Comparison of ENCODE assay signal across 29 cellular contexts in genomic region chr2:127893494-127893893, GRCh38. TPM values are rescaled to one million over a fixed set of nuclear protein-coding genes. Genes with fewer than 3 reads are reported as not detected.
DNase-seq lines count a peak whose midpoint lies in the region; ATAC-seq and TF ChIP-seq lines count a peak whose summit lies in the region.
"Had no signal": no experiment of that assay in that cellular context is flagged by ENCODE, and none has a peak within 500 bp of the region (broad histone marks: within the 10 kb centered on the region; RNA-seq: fewer than 3 reads in every experiment).

No MANE protein-coding gene starts in this region.

- peak overlapping the region; percentile 98 for H2AFZ ChIP-seq in OCI-LY3 (ENCODE audit: low read depth, low read length)

- H4K20me1 ChIP-seq in BLaER1 treated with 17β-estradiol and CSF1 and Interleukin-3, amounts not matched to agents 10 nM and 100 nM, result no peaks in the 10 kb centered on the region
- H4K20me1 ChIP-seq in OCI-LY3 (ENCODE audit: insufficient read depth, low read length), result no peaks in the 10 kb centered on the region

- no peak overlapping the region for H3K4me3 Mint-ChIP-seq in nephron
- no peak overlapping the region for H3K4me3 Mint-ChIP-seq in activated CD4-positive, alpha-beta memory T cell treated with anti-CD3 and anti-CD28 coated beads for 36 hours
- H3K4me3 Mint-ChIP-seq: activated naive CD8-positive, alpha-beta T cell treated with anti-CD3 and anti-CD28 coated beads, Interleukin-2, amount 10 ng/mL, durations not matched to agents 7 days and 5 days; activated T-cell treated with anti-CD3 and anti-CD28 coated beads, Interleukin-2, amount 50 U/mL, for 24 hours; central memory CD8-positive, alpha-beta T cell; dendritic cell treated with granulocyte-macrophage colony-stimulating factor and Interleukin-4, amounts not matched to agents 40 ng/mL and 50 ng/mL, for 4 days; stimulated activated naive B cell treated with anti-CD40 and anti-IgM and Interleukin-4, amounts not matched to agents 10 μg/mL and 1 μg/mL and 100 μg/mL, for 72 hours; T-helper 1 cell treated with Interleukin-12 subunit alpha and Interleukin-12 subunit beta and Interleukin-4 antibody, amounts not matched to agents 30 μg/mL and 1 μg/mL, for 36 hours had no signal

- peaks cover 12 to 46% (median 29%) of the 10 kb centered on the region in 10 experiments for H3K4me1 ChIP-seq in BLaER1 treated with 17β-estradiol and CSF1 and Interleukin-3, amounts not matched to agents 10 nM and 100 nM
- peaks cover 25% of the 10 kb centered on the region for H3K4me1 ChIP-seq in OCI-LY3 (ENCODE audit: low read length)
- H3K4me1 ChIP-seq: gastrocnemius medialis, HAP-1 had no signal

- no peak overlapping the region; a peak in 2 of 22 replicates for H3K9ac ChIP-seq in BLaER1 treated with 17β-estradiol and CSF1 and Interleukin-3, amounts not matched to agents 10 nM and 100 nM
- peak overlapping the region; percentile 52 for H3K9ac ChIP-seq in OCI-LY3 (ENCODE audit: low read length)
- H3K9ac ChIP-seq: KMS-11 had no signal

- no peaks in the 10 kb centered on the region for H3K79me2 ChIP-seq in OCI-LY3 (ENCODE audit: low read length)

- H3K4me1 Mint-ChIP-seq in nephron, result peaks cover 17% of the 10 kb centered on the region
- H3K4me1 Mint-ChIP-seq in activated CD4-positive, alpha-beta memory T cell treated with anti-CD3 and anti-CD28 coated beads for 36 hours (ENCODE audit: low read depth), result no peaks in the 10 kb centered on the region

- no peaks in the 10 kb centered on the region for H3K36me3 ChIP-seq in BLaER1 treated with 17β-estradiol and CSF1 and Interleukin-3, amounts not matched to agents 10 nM and 100 nM
- no peaks in the 10 kb centered on the region for H3K36me3 ChIP-seq in OCI-LY3 (replicated peaks; ENCODE audit: low read depth, low read length)
- H3K36me3 ChIP-seq: gastrocnemius medialis, HAP-1 had no signal

- no peak overlapping the region for H3K4me3 ChIP-seq in BLaER1 treated with 17β-estradiol and CSF1 and Interleukin-3, amounts not matched to agents 10 nM and 100 nM
- peak overlapping the region; percentile 68 for H3K4me3 ChIP-seq in OCI-LY3 (ENCODE audit: low read length)
- H3K4me3 ChIP-seq: gastrocnemius medialis, HAP-1 had no signal

- peak overlapping the region in 2 of 3 experiments; percentile 28 to 49 for H3K27ac Mint-ChIP-seq in nephron
- H3K27ac Mint-ChIP-seq in activated CD4-positive, alpha-beta memory T cell treated with anti-CD3 and anti-CD28 coated beads for 36 hours, result no peak overlapping the region
- H3K27ac Mint-ChIP-seq: activated naive CD8-positive, alpha-beta T cell treated with anti-CD3 and anti-CD28 coated beads, Interleukin-2, amount 10 ng/mL, durations not matched to agents 7 days and 5 days; activated T-cell treated with anti-CD3 and anti-CD28 coated beads, Interleukin-2, amount 50 U/mL, for 24 hours; dendritic cell treated with granulocyte-macrophage colony-stimulating factor and Interleukin-4, amounts not matched to agents 40 ng/mL and 50 ng/mL, for 4 days; stimulated activated naive B cell treated with anti-CD40 and anti-IgM and Interleukin-4, amounts not matched to agents 10 μg/mL and 1 μg/mL and 100 μg/mL, for 72 hours; T-helper 1 cell treated with Interleukin-12 subunit alpha and Interleukin-12 subunit beta and Interleukin-4 antibody, amounts not matched to agents 30 μg/mL and 1 μg/mL, for 36 hours had no signal

- in situ Hi-C loops in GM13977 (cut with MboI; ENCODE audit: low pct_unique_long_range_greater_than_20kb, low sequenced_read_pairs, unreplicated experiment), result no loop called here

- no peaks in the 10 kb centered on the region for H3K27me3 Mint-ChIP-seq in nephron (ENCODE audit: low read depth)
- peaks cover 2% of the 10 kb centered on the region for H3K27me3 Mint-ChIP-seq in activated CD4-positive, alpha-beta memory T cell treated with anti-CD3 and anti-CD28 coated beads for 36 hours
- H3K27me3 Mint-ChIP-seq: activated naive CD8-positive, alpha-beta T cell treated with anti-CD3 and anti-CD28 coated beads, Interleukin-2, amount 10 ng/mL, durations not matched to agents 7 days and 5 days; activated T-cell treated with anti-CD3 and anti-CD28 coated beads, Interleukin-2, amount 50 U/mL, for 24 hours; central memory CD8-positive, alpha-beta T cell; stimulated activated naive B cell treated with anti-CD40 and anti-IgM and Interleukin-4, amounts not matched to agents 10 μg/mL and 1 μg/mL and 100 μg/mL, for 72 hours had no signal

- H3K27me3 ChIP-seq in BLaER1 treated with 17β-estradiol and CSF1 and Interleukin-3, amounts not matched to agents 10 nM and 100 nM, result no peaks in the 10 kb centered on the region
- H3K27me3 ChIP-seq in OCI-LY3 (ENCODE audit: low read depth, low read length), result no peaks in the 10 kb centered on the region
- H3K27me3 ChIP-seq: gastrocnemius medialis had no signal

- intact Hi-C loops in left ventricle myocardium superior (cut with micrococcal nuclease), result no loop called here
- intact Hi-C loops in activated CD4-positive, alpha-beta memory T cell treated with anti-CD3 and anti-CD28 coated beads for 36 hours (cut with micrococcal nuclease), result no loop called here

- peaks cover 0 to 4% (median 0%) of the 10 kb centered on the region in 11 experiments; a peak in 1 of 22 replicates for H3K9me3 ChIP-seq in BLaER1 treated with 17β-estradiol and CSF1 and Interleukin-3, amounts not matched to agents 10 nM and 100 nM (replicated peaks in 1 of 11)
- H3K9me3 ChIP-seq in OCI-LY3 (ENCODE audit: insufficient read depth, low read length), result no peaks in the 10 kb centered on the region
- H3K9me3 ChIP-seq: gastrocnemius medialis had no signal

- no peak overlapping the region for H3K27ac ChIP-seq in BLaER1 treated with 17β-estradiol and CSF1 and Interleukin-3, amounts not matched to agents 10 nM and 100 nM
- H3K27ac ChIP-seq in OCI-LY3 (ENCODE audit: low read length), result peak overlapping the region; percentile 90
- H3K27ac ChIP-seq: gastrocnemius medialis, KMS-11 had no signal

- POLR2A ChIA-PET in activated CD4-positive, alpha-beta memory T cell treated with anti-CD3 and anti-CD28 coated beads for 36 hours (lab: Charles Lee), result no interaction called here

- peak overlapping the region in 9 of 11 experiments; percentile 0 to 60 (median 40); a peak in 15 of 22 replicates for H3K4me2 ChIP-seq in BLaER1 treated with 17β-estradiol and CSF1 and Interleukin-3, amounts not matched to agents 10 nM and 100 nM
- peak overlapping the region; percentile 91 for H3K4me2 ChIP-seq in OCI-LY3 (ENCODE audit: low read length)
- H3K4me2 ChIP-seq: KMS-11 had no signal

- peak; percentile 41 for ATAC-seq in left ventricle myocardium superior
- no peak for ATAC-seq in GM18519 (IDR thresholded peaks at IDR 0.05; ENCODE audit: low FRiP score, unreplicated experiment)
- ATAC-seq in GM21423 (IDR thresholded peaks at IDR 0.05; ENCODE audit: unreplicated experiment), result no peak
- ATAC-seq: stimulated activated naive B cell treated with anti-CD40 and anti-IgM and Interleukin-4, amounts not matched to agents 10 μg/mL and 1 μg/mL and 100 μg/mL, for 72 hours had no signal

- CTCF ChIA-PET in activated CD4-positive, alpha-beta memory T cell treated with anti-CD3 and anti-CD28 coated beads for 36 hours (lab: Charles Lee), result no interaction called here

- TF ChIP-seq CTCF in OCI-LY3 (IDR thresholded peaks at IDR 0.05; ENCODE audit: low read depth, low read length) (no peak), nephron (IDR thresholded peaks at IDR 0.05; ENCODE audit: unreplicated experiment in 3 of 3) (no peak), GM13977 (IDR thresholded peaks at IDR 0.05; ENCODE audit: extremely low read depth, insufficient read depth, missing control alignments) (no peak)

- no peak for DNase-seq in left ventricle myocardium superior
- no peak for DNase-seq in activated CD4-positive, alpha-beta memory T cell treated with anti-CD3 and anti-CD28 coated beads for 36 hours
- no peak for DNase-seq in GM13977 (ENCODE audit: low spot score)
- DNase-seq: activated gamma-delta T cell; activated naive CD8-positive, alpha-beta T cell treated with anti-CD3 and anti-CD28 coated beads, Interleukin-2, amount 10 ng/mL, durations not matched to agents 7 days and 5 days; activated T-cell treated with anti-CD3 and anti-CD28 coated beads, Interleukin-2, amount 50 U/mL, for 24 hours; AML-193; DMS153; gastrocnemius medialis; hypothalamus; islet precursor cell; NCI-H1417; NCI-H2081; NCI-H226; NCI-H748 treated with DMSO at 0.1 percent for 48 hours; RPMI8226; stimulated activated CD4-positive, alpha-beta T cell treated with anti-CD3 and anti-CD28 coated beads, Interleukin-15, amount 100 ng/mL, for 24 hours; stimulated activated naive B cell treated with anti-CD40 and anti-IgM and Interleukin-4, amounts not matched to agents 10 μg/mL and 1 μg/mL and 100 μg/mL, for 72 hours had no signal

- H3K36me3 Mint-ChIP-seq in nephron (ENCODE audit: low read depth), result no peaks in the 10 kb centered on the region
- no peaks in the 10 kb centered on the region for H3K36me3 Mint-ChIP-seq in activated CD4-positive, alpha-beta memory T cell treated with anti-CD3 and anti-CD28 coated beads for 36 hours

- H3K9me3 Mint-ChIP-seq in nephron, result no peaks in the 10 kb centered on the region
- H3K9me3 Mint-ChIP-seq in activated CD4-positive, alpha-beta memory T cell treated with anti-CD3 and anti-CD28 coated beads for 36 hours, result no peaks in the 10 kb centered on the region
- H3K9me3 Mint-ChIP-seq: activated naive CD8-positive, alpha-beta T cell treated with anti-CD3 and anti-CD28 coated beads, Interleukin-2, amount 10 ng/mL, durations not matched to agents 7 days and 5 days; activated T-cell treated with anti-CD3 and anti-CD28 coated beads, Interleukin-2, amount 50 U/mL, for 24 hours; central memory CD8-positive, alpha-beta T cell; dendritic cell treated with granulocyte-macrophage colony-stimulating factor and Interleukin-4, amounts not matched to agents 40 ng/mL and 50 ng/mL, for 4 days; neural crest cell; stimulated activated naive B cell treated with anti-CD40 and anti-IgM and Interleukin-4, amounts not matched to agents 10 μg/mL and 1 μg/mL and 100 μg/mL, for 72 hours; T-helper 1 cell treated with Interleukin-12 subunit alpha and Interleukin-12 subunit beta and Interleukin-4 antibody, amounts not matched to agents 30 μg/mL and 1 μg/mL, for 36 hours had no signal

RNA-seq across cellular contexts. Expression of gene AMMECR1L, which starts 7.7 kb away (rescaled TPM):
- 9.8 TPM for total RNA-seq in left ventricle myocardium superior
- 10 to 100 TPM; 14.3 to 15.0 TPM for total RNA-seq in activated CD4-positive, alpha-beta memory T cell treated with anti-CD3 and anti-CD28 coated beads for 36 hours

RNA-seq across cellular contexts. Expression of gene POLR2D, which starts 35.5 kb away (rescaled TPM):
- 24.8 TPM for total RNA-seq in left ventricle myocardium superior
- 10 to 100 TPM; 56.1 to 57.1 TPM for total RNA-seq in activated CD4-positive, alpha-beta memory T cell treated with anti-CD3 and anti-CD28 coated beads for 36 hours
